8 cellular contexts compared by ENCODE assay signal in genomic region chr21:32278518-32279376, GRCh38. TPM values are rescaled to one million over a fixed set of nuclear protein-coding genes. Genes with fewer than 3 reads are reported as not detected.
DNase-seq lines count a peak whose midpoint lies in the region; TF ChIP-seq lines count a peak whose summit lies in the region.

TSS of gene MIS18A (minus strand) at chr21:32279049. CDS start at chr21:32279014, 35 bp downstream.

- H3K79me1 ChIP-seq in H9 (ENCODE audit: insufficient read depth, low read depth, low read length, poor library complexity, severe bottlenecking): no peaks in the 10 kb centered on the region

- peak; percentile 23 for TF ChIP-seq EP300 in neural cell (conservative IDR thresholded peaks at IDR 0.05; ENCODE audit: poor library complexity, severe bottlenecking)
- no peak for TF ChIP-seq EP300 in stomach (IDR thresholded peaks at IDR 0.05)

- H3K27ac Mint-ChIP-seq in H9: peak within 1 kb of the TSS; percentile 95 to 97 (median 96)

- intact Hi-C loops in stomach (cut with DNase I; ENCODE audit: low total_unique reads): no loop called here

- H3K79me2 ChIP-seq in H9 (ENCODE audit: insufficient read depth, low read length): peaks cover 2% of the 10 kb centered on the region; the same call in 1 of the 2 replicates
- H3K79me2 ChIP-seq in neural cell (replicated peaks; ENCODE audit: insufficient read depth, low read length): peaks cover 10% of the 10 kb centered on the region

- no peak within 1 kb of the TSS for H2AK5ac ChIP-seq in H9 (ENCODE audit: insufficient read length, low read length)

- H2BK12ac ChIP-seq in H9 (ENCODE audit: insufficient read length, low read depth, low read length): no peak within 1 kb of the TSS

- no peak within 1 kb of the TSS for H2BK5ac ChIP-seq in H9 (ENCODE audit: insufficient read length, low read length)

- peak; percentile 63 for TF ChIP-seq RAD21 in neural cell (conservative IDR thresholded peaks at IDR 0.05)

- H3K9me3 Mint-ChIP-seq in H9: no peaks in the 10 kb centered on the region

- no peak within 1 kb of the TSS for H2BK15ac ChIP-seq in H9 (ENCODE audit: low read depth, low read length)

- no peaks in the 10 kb centered on the region; the same call in none of the 2 replicates for H3K36me3 ChIP-seq in MG63
- no peaks in the 10 kb centered on the region for H3K36me3 ChIP-seq in neural cell (ENCODE audit: insufficient read depth, low read length)
- peaks cover 0 to 9% (median 6%) of the 10 kb centered on the region in 4 donors for H3K36me3 ChIP-seq in stomach

- no peak within 1 kb of the TSS for H2BK120ac ChIP-seq in H9 (ENCODE audit: low read depth, low read length, poor library complexity, severe bottlenecking)

- no peak within 1 kb of the TSS for H4K5ac ChIP-seq in H9 (ENCODE audit: insufficient read length, low read depth, low read length)

- H3K18ac ChIP-seq in H9 (ENCODE audit: insufficient read length, low read depth, low read length): no peak within 1 kb of the TSS

- H4K8ac ChIP-seq in H9 (replicated peaks; ENCODE audit: insufficient read length, low read depth, low read length): no peak within 1 kb of the TSS

- H3K23ac ChIP-seq in H9 (ENCODE audit: insufficient read length, low read depth, low read length): no peak within 1 kb of the TSS

- H3K9me3 ChIP-seq in H9 (ENCODE audit: control insufficient read depth, low read depth, low read length): no peaks in the 10 kb centered on the region
- no peaks in the 10 kb centered on the region for H3K9me3 ChIP-seq in MG63
- no peaks in the 10 kb centered on the region for H3K9me3 ChIP-seq in neural cell (ENCODE audit: low read length)
- no peaks in the 10 kb centered on the region for H3K9me3 ChIP-seq in stomach

- 0 out of 2 replicates have a peak within 1 kb of the TSS, but pooled peaks have one; percentile 7 for H3K14ac ChIP-seq in H9 (ENCODE audit: insufficient read depth, low read length)

- peaks cover 10% of the 10 kb centered on the region for H3K23me2 ChIP-seq in H9 (ENCODE audit: insufficient read length, low read depth, low read length, poor library complexity, severe bottlenecking)

- H3K27ac ChIP-seq in H9 (ENCODE audit: insufficient read length, low read depth, low read length) (no peak within 1 kb of the TSS), neural cell (ENCODE audit: low read length) (peak within 1 kb of the TSS; percentile 51), stomach (peak within 1 kb of the TSS; percentile 49 to 79 (median 73))

- H3K4me2 ChIP-seq in H9 (ENCODE audit: insufficient read depth, insufficient read length, low read length) (peak within 1 kb of the TSS; percentile 92), neural cell (ENCODE audit: low read length) (peak within 1 kb of the TSS; percentile 96)

- H3K9ac ChIP-seq in H9 (ENCODE audit: extremely low read depth, insufficient read length, low read length) (peak within 1 kb of the TSS; percentile 58), neural cell (ENCODE audit: low read length) (peak within 1 kb of the TSS; percentile 74)

- H2BK20ac ChIP-seq in H9 (ENCODE audit: low read depth, low read length, poor library complexity, severe bottlenecking): no peak within 1 kb of the TSS

- WGBS in H9 (ENCODE audit: extremely low coverage, insufficient read length, low lambda C conversion rate): no CpG with 5 or more reads among the region's 69 CpGs
- 0 to 1% (median 0%) methylated on average over 33 to 69 of the region's 69 CpGs for WGBS in stomach, 5 donors

- H3K36me3 Mint-ChIP-seq in H9 (ENCODE audit: insufficient read depth in 1 of 3, low read depth in 3 of 3): peaks cover 3 to 19% (median 19%) of the 10 kb centered on the region in 3 experiments; a peak in 5 of 7 replicates

- H3K9me2 ChIP-seq in neural cell (ENCODE audit: insufficient read depth, low read length): no peaks in the 10 kb centered on the region

- H2AFZ ChIP-seq in H9 (ENCODE audit: low read length) (no peak within 1 kb of the TSS), neural cell (ENCODE audit: low read depth, low read length) (peak within 1 kb of the TSS; percentile 93)

- H4K20me1 ChIP-seq in H9 (ENCODE audit: control insufficient read depth, insufficient read depth, insufficient read length) (no peaks in the 10 kb centered on the region), neural cell (ENCODE audit: insufficient read depth) (no peaks in the 10 kb centered on the region)

- H3K27me3 ChIP-seq in H9 (ENCODE audit: insufficient read depth, low read length): no peaks in the 10 kb centered on the region
- H3K27me3 ChIP-seq in MG63: no peaks in the 10 kb centered on the region
- H3K27me3 ChIP-seq in neural cell (ENCODE audit: insufficient read depth, low read depth, low read length): no peaks in the 10 kb centered on the region
- H3K27me3 ChIP-seq in stomach: no peaks in the 10 kb centered on the region

- H3K4ac ChIP-seq in H9 (ENCODE audit: low read depth, low read length): no peak within 1 kb of the TSS

- H3K56ac ChIP-seq in H9 (ENCODE audit: insufficient read length, low read depth, low read length): no peak within 1 kb of the TSS

- no peaks in the 10 kb centered on the region; the same call in 1 of the 2 replicates for H3K27me3 Mint-ChIP-seq in H9 (ENCODE audit: low read depth)

- no peaks in the 10 kb centered on the region for H3F3A ChIP-seq in neural cell (ENCODE audit: insufficient read depth, low read length, poor library complexity, severe bottlenecking)

- H3T11ph ChIP-seq in H9 (ENCODE audit: low read length): no peak within 1 kb of the TSS

- H3K4me1 Mint-ChIP-seq in H9: peaks cover 12 to 18% of the 10 kb centered on the region in 2 experiments; a peak in 3 of 4 replicates

- H4K91ac ChIP-seq in H9 (ENCODE audit: insufficient read length, low read depth, low read length): no peak within 1 kb of the TSS

- H3K4me1 ChIP-seq in H9 (ENCODE audit: insufficient read depth, low read length) (no peaks in the 10 kb centered on the region), stomach (peaks cover 5 to 25% (median 21%) of the 10 kb centered on the region in 4 donors)

- DNase-seq in ELR (ENCODE audit: low read depth) (peak; percentile 97), H9 (peak; percentile 95), MG63 (peak; percentile 92), SHP77 treated with DMSO at 0.1 percent for 48 hours (lab: John Stamatoyannopoulos, UW) (peak; percentile 75), fibroblast of the conjunctiva (ENCODE audit: low read depth) (peak; percentile 89), stomach (peak; percentile 98)
- DNase-seq in activated effector memory CD4-positive, alpha-beta T cell treated with anti-CD3 and anti-CD28 coated beads, Interleukin-2, amount 50 U/mL, for 16 hours: peak; percentile 100

- TF ChIP-seq CTCF in H9 (conservative IDR thresholded peaks at IDR 0.05) (0 out of 3 replicates have a peak, but pooled peaks have one; percentile 16), neural cell (IDR thresholded peaks at IDR 0.05; ENCODE audit: poor library complexity, severe bottlenecking) (peak; percentile 60), stomach (IDR thresholded peaks at IDR 0.05) (peak in 1 of 7 experiments; percentile 40)

- H3K4me3 Mint-ChIP-seq in H9: peak within 1 kb of the TSS; percentile 99 to 100

- H3K4me3 ChIP-seq in MG63 (peak within 1 kb of the TSS; percentile 84), neural cell (ENCODE audit: low read length) (peak within 1 kb of the TSS; percentile 95), stomach (peak within 1 kb of the TSS; percentile 87 to 99 (median 94))

- TF ChIP-seq POLR2A in stomach (IDR thresholded peaks at IDR 0.05): no peak

TF ChIP-seq in neural cell, 6 proteins besides CTCF, POLR2A, EP300 and RAD21:
- TF ChIP-seq EZH2 (IDR thresholded peaks at IDR 0.05; ENCODE audit: borderline replicate concordance, insufficient read depth, low read length, poor library complexity, severe bottlenecking) (no peak), SMC3 (conservative IDR thresholded peaks at IDR 0.05; ENCODE audit: poor library complexity) (peak; percentile 60), TAF1 (IDR thresholded peaks at IDR 0.05; ENCODE audit: low read depth) (no peak), REST (IDR thresholded peaks at IDR 0.05; ENCODE audit: borderline replicate concordance) (peak; percentile 53), POLR2AphosphoS5 (IDR thresholded peaks at IDR 0.05) (peak; percentile 75), MXI1 (conservative IDR thresholded peaks at IDR 0.05; ENCODE audit: poor library complexity, severe bottlenecking) (peak; percentile 99)

RNA-seq across cellular contexts. Expression of gene MIS18A, which starts in this region (rescaled TPM):
- total RNA-seq in H9 (2021): 56.3 and 56.5 TPM in 2 replicates
- 14.9 and 20.6 TPM in 2 replicates for total RNA-seq in MG63 (2014; rRNA removed; shearing (Covaris generic); ENCODE audit: low replicate concordance)
- polyA plus RNA-seq in neural cell: 15.9 and 21.8 TPM in 2 replicates
- polyA minus RNA-seq in neural cell: 7.4 and 10.5 TPM in 2 replicates
- total RNA-seq in stomach: 1 to 10 TPM in 3 of 5 donors, not detected in 2; 1.4 to 9.5 (median 1.4) TPM
- polyA plus RNA-seq in stomach: 10 to 100 TPM in 1 of 3 donors, 1 to 10 TPM in 2; 7.7 to 10.7 (median 8.3) TPM
